In genomic region chr10:78774999-78775711, GRCh38 we compare ENCODE assay signal across 12 cellular contexts.
DNase-seq lines count a peak whose midpoint lies in the region; ATAC-seq, FAIRE-seq and TF ChIP-seq lines count a peak whose summit lies in the region.
"Had no signal": no experiment of that assay in that cellular context is flagged by ENCODE, and none has a peak within 500 bp of the region (broad histone marks: within the 10 kb centered on the region; RNA-seq: fewer than 3 reads in every experiment).

No MANE protein-coding gene starts in this region.

- intact Hi-C loops in HepG2 (cut with micrococcal nuclease; ENCODE audit: unreplicated experiment): loop anchor here (1.0 to 10.0 kb wide), 4 partner anchors 18 to 728 kb away; no protein-coding TSS in a partner anchor

- CTCF ChIA-PET in HepG2 (lab: Yijun Ruan, JAX; ENCODE audit: low intra/inter-chr PET ratio, low total read pairs): no interaction called here

- H3K4me1 ChIP-seq in HepG2 (ENCODE audit: insufficient read depth, low read length): peaks cover 36% of the 10 kb centered on the region
- peaks cover 63% of the 10 kb centered on the region for H3K4me1 ChIP-seq in stomach smooth muscle (ENCODE audit: control insufficient read depth, insufficient read depth, low read length)
- H3K4me1 ChIP-seq: breast epithelium had no signal

- H3K36me3 ChIP-seq in MG63: no peaks in the 10 kb centered on the region
- H3K36me3 ChIP-seq in HepG2 (replicated peaks in 1 of 2; ENCODE audit: control insufficient read depth in 1 of 2, insufficient read depth in 2 of 2, low read length in 2 of 2): no peaks in the 10 kb centered on the region
- H3K36me3 ChIP-seq in stomach smooth muscle (ENCODE audit: control insufficient read depth in 2 of 2, insufficient read depth in 2 of 2, low read length in 2 of 2): no peaks in the 10 kb centered on the region
- H3K36me3 ChIP-seq: breast epithelium had no signal

- H3K4me3 ChIP-seq in MG63 (no peak overlapping the region), HepG2 (replicated peaks in 1 of 3; ENCODE audit: insufficient read depth in 1 of 3, low read depth in 2 of 3, low read length in 3 of 3) (peak overlapping the region in 1 of 3 experiments; percentile 43; a peak in 3 of 6 replicates), stomach smooth muscle (ENCODE audit: low read length in 2 of 2) (no peak overlapping the region)
- H3K4me3 ChIP-seq: breast epithelium had no signal

- H3K27me3 ChIP-seq in MG63 (no peaks in the 10 kb centered on the region), HepG2 (ENCODE audit: control insufficient read depth in 1 of 2, insufficient read depth in 2 of 2, low read length in 2 of 2) (no peaks in the 10 kb centered on the region; a peak in 1 of 5 replicates), stomach smooth muscle (ENCODE audit: control insufficient read depth in 1 of 2, insufficient read depth in 2 of 2, low read length in 2 of 2) (no peaks in the 10 kb centered on the region)
- H3K27me3 ChIP-seq: breast epithelium had no signal

- TF ChIP-seq EP300 in HepG2 (IDR thresholded peaks at IDR 0.05; ENCODE audit: low read depth in 2 of 2, low read length in 2 of 2) (peak in 1 of 2 experiments; percentile 50; a peak in 1 of 4 replicates), HepG2 (CRISPR knock-in tag; IDR thresholded peaks at IDR 0.05; ENCODE audit: borderline replicate concordance) (no peak)

- no peak; the same call in 1 of the 2 replicates for TF ChIP-seq RAD21 in HepG2 (CRISPR knock-in tag; IDR thresholded peaks at IDR 0.05)

- H3K79me2 ChIP-seq in HepG2 (ENCODE audit: insufficient read depth, low read length): no peaks in the 10 kb centered on the region

- H4K20me1 ChIP-seq in HepG2 (ENCODE audit: insufficient read depth, low read length): no peaks in the 10 kb centered on the region

- 2% methylated on average over 13 of the region's 14 CpGs for WGBS in HepG2 (ENCODE audit: low lambda C conversion rate)

- DNase-seq in MG63: peak; percentile 52
- DNase-seq in amniotic epithelial cell (ENCODE audit: low read depth): peak; percentile 84
- peak; percentile 85 for DNase-seq in HepG2 (ENCODE audit: low spot score)
- DNase-seq in GF-D8 (lab: John Stamatoyannopoulos, UW): no peak
- no peak for DNase-seq in T-helper 2 cell
- DNase-seq: activated CD4-positive, CD25-positive, alpha-beta regulatory T cell treated with anti-CD3 and anti-CD28 coated beads, Interleukin-2, amount 50 U/mL, for 72 hours; NCI-H2227 treated with DMSO at 0.1 percent for 48 hours; stimulated activated CD4-positive, alpha-beta T cell treated with anti-CD3 and anti-CD28 coated beads, Interleukin-4, amount 100 ng/mL, for 4 hours had no signal

- H3K27ac ChIP-seq in HepG2 (ENCODE audit: extremely low read length, insufficient read depth, low read length) (peak overlapping the region; percentile 48), stomach smooth muscle (ENCODE audit: low read length) (peak overlapping the region; percentile 46)

- no peaks in the 10 kb centered on the region for H3K9me3 ChIP-seq in MG63
- H3K9me3 ChIP-seq in HepG2 (ENCODE audit: low read length): no peaks in the 10 kb centered on the region
- no peaks in the 10 kb centered on the region for H3K9me3 ChIP-seq in stomach smooth muscle (ENCODE audit: control insufficient read depth in 2 of 2, low read length in 2 of 2)
- H3K9me3 ChIP-seq: breast epithelium had no signal

- ATAC-seq in HepG2 (peak; percentile 88), GM21528 (IDR thresholded peaks at IDR 0.05; ENCODE audit: low FRiP score, unreplicated experiment) (no peak), HG03175 (IDR thresholded peaks at IDR 0.05; ENCODE audit: unreplicated experiment) (no peak)

- no peak overlapping the region for H2AFZ ChIP-seq in HepG2 (ENCODE audit: low read length)

- FAIRE-seq in HepG2 (lab: Jason Lieb, UNC): peak; percentile 58

- in situ Hi-C loops in HepG2 (cut with HindIII; ENCODE audit: extremely low pct_ligation_motif_present, low pct_unique_long_range_greater_than_20kb): no loop called here

- TF ChIP-seq POLR2A in HepG2 (IDR thresholded peaks at IDR 0.05; ENCODE audit: insufficient read depth in 1 of 2, low read depth in 2 of 2, low read length in 2 of 2): no peak

- H3K9ac ChIP-seq in HepG2 (ENCODE audit: insufficient read depth, low read depth, low read length): peak overlapping the region; percentile 12; the same call in 1 of the 2 replicates
- no peak overlapping the region for H3K9ac ChIP-seq in stomach smooth muscle (ENCODE audit: low read length in 2 of 2)

- peak overlapping the region; percentile 69 for H3K4me2 ChIP-seq in HepG2 (ENCODE audit: low read depth, low read length)

- POLR2A ChIA-PET in HepG2 (lab: Yijun Ruan, JAX): interaction anchor here (0.8 to 1.0 kb wide), 3 partner anchors 21 to 316 kb away, joined by 3 to 4 read pairs (median 3); no protein-coding TSS in a partner anchor

- TF ChIP-seq CTCF in HepG2 (CRISPR knock-in tag; IDR thresholded peaks at IDR 0.05): peak; percentile 46

- BruUV-seq in HepG2 (replicated peaks; lab: Mats Ljungman, UMichigan): no TSS peak

TF ChIP-seq in HepG2, 621 proteins besides CTCF, POLR2A, EP300 and RAD21 (continues in another document):
- no peak for TF ChIP-seq RELA (CRISPR knock-in tag; IDR thresholded peaks at IDR 0.05)
- TF ChIP-seq RNF2 (conservative IDR thresholded peaks at IDR 0.05; ENCODE audit: low read depth): 0 out of 2 replicates have a peak, but pooled peaks have one; percentile 31
- TF ChIP-seq RXRB (CRISPR knock-in tag; IDR thresholded peaks at IDR 0.05; ENCODE audit: borderline replicate concordance): 0 out of 2 replicates have a peak, but pooled peaks have one; percentile 34
- no peak for TF ChIP-seq PRMT3 (CRISPR knock-in tag; IDR thresholded peaks at IDR 0.05; ENCODE audit: borderline replicate concordance, low read depth)
- TF ChIP-seq JUND (CRISPR knock-in tag; IDR thresholded peaks at IDR 0.05): peak; percentile 40; the same call in 1 of the 2 replicates
- TF ChIP-seq AHDC1 (CRISPR knock-in tag; IDR thresholded peaks at IDR 0.05; ENCODE audit: borderline replicate concordance): no peak
- TF ChIP-seq RBFOX2 (IDR thresholded peaks at IDR 0.05; ENCODE audit: low read depth, low read length): no peak
- TF ChIP-seq ZFAT (CRISPR knock-in tag; conservative IDR thresholded peaks at IDR 0.05): no peak
- TF ChIP-seq HNRNPH1 (optimal IDR thresholded peaks at IDR 0.05; ENCODE audit: low read depth, low read length): no peak
- no peak for TF ChIP-seq CBX5 (CRISPR knock-in tag; IDR thresholded peaks at IDR 0.05; ENCODE audit: borderline replicate concordance)
- TF ChIP-seq DZIP1 (CRISPR knock-in tag; IDR thresholded peaks at IDR 0.05): no peak

Comparison
In these comparisons a context has a peak if more than half of its experiments do, and no peak if none do; other contexts are left out.
1. DNase-seq: peak in MG63 (single experiment), amniotic epithelial cell (single experiment) and HepG2 (single experiment); none in GF-D8 (single experiment) and T-helper 2 cell (0 of 5).